ENCODE assay signal across 8 cellular contexts in genomic region chr12:32896438-32897275, GRCh38.
DNase-seq lines count a peak whose midpoint lies in the region; ATAC-seq and TF ChIP-seq lines count a peak whose summit lies in the region.

Gene PKP2, minus strand, starts transcription at chr12:32896777. Its CDS starts 46 bp downstream, at chr12:32896731.

- no peaks in the 10 kb centered on the region for H3K27me3 ChIP-seq in BLaER1
- no peaks in the 10 kb centered on the region for H3K27me3 ChIP-seq in RWPE2 (ENCODE audit: insufficient read depth, poor library complexity, severe bottlenecking)

- H3K36me3 ChIP-seq in BLaER1 (no peaks in the 10 kb centered on the region), RWPE2 (ENCODE audit: low read depth) (peaks cover 4% of the 10 kb centered on the region; the same call in 1 of the 2 replicates)

- H3K27ac ChIP-seq in BLaER1, result 0 out of 2 replicates have a peak within 1 kb of the TSS, but pooled peaks have one; percentile 22
- H3K27ac ChIP-seq in RWPE2 (ENCODE audit: poor library complexity, severe bottlenecking), result peak within 1 kb of the TSS; percentile 95

- peak within 1 kb of the TSS; percentile 71 for H3K4me3 ChIP-seq in BLaER1
- peak within 1 kb of the TSS; percentile 86 for H3K4me3 ChIP-seq in RWPE2 (ENCODE audit: severe bottlenecking)

- H3K9ac ChIP-seq in BLaER1, result peak within 1 kb of the TSS; percentile 64; the same call in 1 of the 2 replicates

- no peaks in the 10 kb centered on the region for H4K20me1 ChIP-seq in BLaER1

- H3K9me3 ChIP-seq in BLaER1 (no peaks in the 10 kb centered on the region), RWPE2 (ENCODE audit: severe bottlenecking) (no peaks in the 10 kb centered on the region)

- H3K4me2 ChIP-seq in BLaER1, result peak within 1 kb of the TSS; percentile 79

- DNase-seq in RWPE2 (ENCODE audit: low spot score) (peak; percentile 98), cerebellar cortex (ENCODE audit: low spot score) (peak; percentile 64), kidney tubule cell (ENCODE audit: low spot score) (peak; percentile 92)
- peak; percentile 6 for DNase-seq in stimulated activated CD4-positive, alpha-beta T cell treated with anti-CD3 and anti-CD28 coated beads, Interleukin-4, amount 100 ng/mL, for 1 hour
- DNase-seq in effector CD4-positive, alpha-beta T cell, result no peak

- ATAC-seq in GM19395 (IDR thresholded peaks at IDR 0.05; ENCODE audit: unreplicated experiment) (peak; percentile 60), HG03571 (IDR thresholded peaks at IDR 0.05; ENCODE audit: unreplicated experiment) (peak; percentile 61), RWPE2 (ENCODE audit: low read depth) (peak; percentile 86)

- no peak for TF ChIP-seq CTCF in RWPE2 (IDR thresholded peaks at IDR 0.05; ENCODE audit: poor library complexity, severe bottlenecking)

- H3K4me1 ChIP-seq in BLaER1, result no peaks in the 10 kb centered on the region
- peaks cover 46% of the 10 kb centered on the region for H3K4me1 ChIP-seq in RWPE2 (ENCODE audit: insufficient read depth, poor library complexity, severe bottlenecking)
